In genomic region chr7:151541709-151542499, GRCh38 we compare ENCODE assay signal across 29 cellular contexts.
"Had no signal": no experiment of that assay in that cellular context is flagged by ENCODE, and none has a peak within 500 bp of the region (broad histone marks: within the 10 kb centered on the region; RNA-seq: fewer than 3 reads in every experiment).

No MANE protein-coding gene starts in this region.

- H3K36me3 Mint-ChIP-seq: activated CD4-positive, alpha-beta memory T cell treated with anti-CD3 and anti-CD28 coated beads for 36 hours; activated naive CD4-positive, alpha-beta T cell treated with anti-CD3 and anti-CD28 coated beads, Interleukin-2, amount 50 U/mL, for 24 hours; immature natural killer cell; natural killer cell had no signal

- H3K4me3 ChIP-seq: esophagus squamous epithelium, lower lobe of right lung, right lobe of liver, testis, transverse colon had no signal

- ATAC-seq: activated naive CD8-positive, alpha-beta T cell treated with anti-CD3 and anti-CD28 coated beads, Interleukin-2, amount 50 U/mL, for 24 hours; activated T-cell treated with anti-CD3 and anti-CD28 coated beads, Interleukin-2, amount 50 U/mL, for 4 hours; left lobe of liver; lower lobe of right lung; natural killer cell; right lobe of liver; stimulated activated naive CD8-positive, alpha-beta T cell treated with anti-CD3 and anti-CD28 coated beads, Interleukin-15, Interleukin-2, amounts not matched to agents 100 U/mL and 50 U/mL, for 24 hours; T-helper 17 cell had no signal

- H3K9me3 ChIP-seq: esophagus squamous epithelium, lower lobe of right lung, right lobe of liver, testis, transverse colon had no signal

- H3K9me3 Mint-ChIP-seq: activated CD4-positive, alpha-beta memory T cell treated with anti-CD3 and anti-CD28 coated beads for 36 hours; activated CD4-positive, alpha-beta T cell treated with anti-CD3 and anti-CD28 coated beads, Interleukin-2, amount 10 ng/mL, durations not matched to agents 24 days and 14 days; activated naive CD4-positive, alpha-beta T cell treated with anti-CD3 and anti-CD28 coated beads, Interleukin-2, amount 50 U/mL, for 24 hours; activated naive CD8-positive, alpha-beta T cell treated with anti-CD3 and anti-CD28 coated beads, Interleukin-2, amount 50 U/mL, for 24 hours; activated T-cell treated with anti-CD3 and anti-CD28 coated beads, Interleukin-2, amount 50 U/mL, for 4 hours; activated T-helper 2 cell treated with anti-CD3 and anti-CD28 coated beads, Interferon-gamma antibody, Interleukin-2, Interleukin-4, amounts not matched to agents 10 μg/mL and 5 μg/mL and 100 μg/mL, durations not matched to agents 14 hours and 24 hours and 36 hours; immature natural killer cell; natural killer cell had no signal

- H3K4me1 ChIP-seq: right lobe of liver had no signal

- H3K27me3 ChIP-seq: right lobe of liver, testis had no signal

- H3K36me3 ChIP-seq: esophagus squamous epithelium, lower lobe of right lung, right lobe of liver, transverse colon, WERI-Rb-1 had no signal

- DNase-seq: activated CD4-positive, alpha-beta memory T cell treated with anti-CD3 and anti-CD28 coated beads for 36 hours; activated CD4-positive, alpha-beta T cell treated with anti-CD3 and anti-CD28 coated beads, Interleukin-2, amount 10 ng/mL, durations not matched to agents 24 days and 14 days; activated CD4-positive, CD25-positive, alpha-beta regulatory T cell treated with anti-CD3 and anti-CD28 coated beads, Interleukin-2, amount 50 U/mL, for 72 hours; activated naive CD8-positive, alpha-beta T cell treated with anti-CD3 and anti-CD28 coated beads, Interleukin-2, amount 50 U/mL, for 24 hours; activated T-cell treated with anti-CD3 and anti-CD28 coated beads, Interleukin-2, amount 50 U/mL, for 4 hours; amygdala; central memory CD4-positive, alpha-beta T cell; dermis blood vessel endothelial cell; effector CD4-positive, alpha-beta T cell; esophagus squamous epithelium; foreskin melanocyte; hippocampal formation; immature natural killer cell; lower lobe of right lung; mesenchymal stem cell; natural killer cell; posterior cingulate gyrus; stimulated activated CD4-positive, alpha-beta T cell treated with anti-CD3 and anti-CD28 coated beads, Interleukin-2, amount 100 ng/mL, for 48 hours; stimulated activated naive CD8-positive, alpha-beta T cell treated with anti-CD3 and anti-CD28 coated beads, Interleukin-15, Interleukin-2, amounts not matched to agents 100 U/mL and 50 U/mL, for 24 hours; T-helper 17 cell; T1000; testis; transverse colon had no signal

- H3K27ac Mint-ChIP-seq: activated CD4-positive, alpha-beta memory T cell treated with anti-CD3 and anti-CD28 coated beads for 36 hours; activated CD4-positive, alpha-beta T cell treated with anti-CD3 and anti-CD28 coated beads, Interleukin-2, amount 10 ng/mL, durations not matched to agents 24 days and 14 days; activated naive CD4-positive, alpha-beta T cell treated with anti-CD3 and anti-CD28 coated beads, Interleukin-2, amount 50 U/mL, for 24 hours; activated naive CD8-positive, alpha-beta T cell treated with anti-CD3 and anti-CD28 coated beads, Interleukin-2, amount 50 U/mL, for 24 hours; activated T-helper 2 cell treated with anti-CD3 and anti-CD28 coated beads, Interferon-gamma antibody, Interleukin-2, Interleukin-4, amounts not matched to agents 10 μg/mL and 5 μg/mL and 100 μg/mL, durations not matched to agents 14 hours and 24 hours and 36 hours; immature natural killer cell; natural killer cell; T-helper 17 cell had no signal

- H3K27ac ChIP-seq: epithelial cell of prostate, esophagus squamous epithelium, lower lobe of right lung, right lobe of liver, testis, transverse colon, WERI-Rb-1 had no signal

- H3K4me3 Mint-ChIP-seq: activated CD4-positive, alpha-beta memory T cell treated with anti-CD3 and anti-CD28 coated beads for 36 hours; activated CD4-positive, alpha-beta T cell treated with anti-CD3 and anti-CD28 coated beads, Interleukin-2, amount 10 ng/mL, durations not matched to agents 24 days and 14 days; activated naive CD4-positive, alpha-beta T cell treated with anti-CD3 and anti-CD28 coated beads, Interleukin-2, amount 50 U/mL, for 24 hours; activated naive CD8-positive, alpha-beta T cell treated with anti-CD3 and anti-CD28 coated beads, Interleukin-2, amount 50 U/mL, for 24 hours; activated T-cell treated with anti-CD3 and anti-CD28 coated beads, Interleukin-2, amount 50 U/mL, for 4 hours; immature natural killer cell; natural killer cell; T-helper 17 cell had no signal
